1 cellular context compared by ENCODE assay signal in the genomic region with DNA sequence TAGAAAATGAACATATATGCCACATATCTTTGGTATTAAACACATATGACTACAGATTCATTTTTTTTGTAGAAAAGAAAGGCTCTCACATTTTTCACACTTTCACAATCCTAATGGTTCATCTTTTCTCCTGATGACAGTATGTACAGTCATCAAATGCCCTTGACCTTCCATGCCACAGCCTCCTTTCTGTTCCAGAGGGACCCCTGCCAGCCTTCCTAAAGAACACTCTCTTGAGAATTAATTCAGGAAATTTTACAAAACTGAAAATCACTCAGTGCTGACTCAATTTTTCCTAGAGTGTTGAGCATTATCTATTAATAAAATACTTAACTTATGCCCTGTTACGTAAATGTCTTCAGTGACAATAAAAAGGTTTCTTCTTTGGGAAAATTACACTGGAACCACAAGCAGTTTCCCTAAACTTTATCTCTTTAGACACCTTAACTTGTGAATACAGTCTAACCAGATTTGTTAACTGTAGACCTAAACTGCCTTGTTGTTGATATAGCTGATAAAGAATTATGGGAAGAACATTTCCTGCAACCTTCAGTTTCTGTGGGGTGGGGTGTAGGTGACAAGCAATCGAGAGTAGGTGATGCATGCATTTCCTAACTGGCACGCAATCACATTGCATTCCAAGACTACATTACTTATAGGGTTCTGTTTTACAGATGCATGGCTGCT.
TF ChIP-seq lines count a peak whose summit lies in the region.

No MANE protein-coding gene starts in this region.

TF ChIP-seq in GM12878, 131 proteins besides CTCF, POLR2A, EP300 and RAD21:
- TF ChIP-seq, protein P1, sequence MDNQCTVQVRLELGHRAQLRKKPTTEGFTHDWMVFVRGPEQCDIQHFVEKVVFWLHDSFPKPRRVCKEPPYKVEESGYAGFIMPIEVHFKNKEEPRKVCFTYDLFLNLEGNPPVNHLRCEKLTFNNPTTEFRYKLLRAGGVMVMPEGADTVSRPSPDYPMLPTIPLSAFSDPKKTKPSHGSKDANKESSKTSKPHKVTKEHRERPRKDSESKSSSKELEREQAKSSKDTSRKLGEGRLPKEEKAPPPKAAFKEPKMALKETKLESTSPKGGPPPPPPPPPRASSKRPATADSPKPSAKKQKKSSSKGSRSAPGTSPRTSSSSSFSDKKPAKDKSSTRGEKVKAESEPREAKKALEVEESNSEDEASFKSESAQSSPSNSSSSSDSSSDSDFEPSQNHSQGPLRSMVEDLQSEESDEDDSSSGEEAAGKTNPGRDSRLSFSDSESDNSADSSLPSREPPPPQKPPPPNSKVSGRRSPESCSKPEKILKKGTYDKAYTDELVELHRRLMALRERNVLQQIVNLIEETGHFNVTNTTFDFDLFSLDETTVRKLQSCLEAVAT (IDR thresholded peaks at IDR 0.05): no peak
- 0 out of 2 replicates have a peak, but pooled peaks have one; percentile 19 for TF ChIP-seq FOXM1 (IDR thresholded peaks at IDR 0.05; ENCODE audit: low read depth, low read length)
- TF ChIP-seq IKZF2 (IDR thresholded peaks at IDR 0.05): 0 out of 4 replicates have a peak, but pooled peaks of 1 of the 2 experiments have one; percentile 9
